ENCODE assay signal across 27 cellular contexts in genomic region chr9:84107995-84108394, GRCh38.
"Had no signal": no experiment of that assay in that cellular context is flagged by ENCODE, and none has a peak within 500 bp of the region (broad histone marks: within the 10 kb centered on the region; RNA-seq: fewer than 3 reads in every experiment).

No MANE protein-coding gene starts in this region.

- ATAC-seq: esophagus mucosa; gastrocnemius medialis; left lobe of liver; naive thymus-derived CD4-positive, alpha-beta T cell; psoas muscle; right cardiac atrium; stimulated activated memory B cell treated with anti-CD40 and anti-IgM and Interleukin-4, amounts not matched to agents 10 μg/mL and 1 μg/mL and 100 μg/mL, for 72 hours; stimulated activated naive CD8-positive, alpha-beta T cell treated with anti-CD3 and anti-CD28 coated beads, Interleukin-15, Interleukin-2, amounts not matched to agents 100 U/mL and 50 U/mL, for 24 hours had no signal

- H3K4me1 Mint-ChIP-seq: endodermal cell; memory B cell; stimulated activated memory B cell treated with anti-CD40 and anti-IgM and Interleukin-4, amounts not matched to agents 10 μg/mL and 1 μg/mL and 100 μg/mL, for 72 hours had no signal

- H3K9me3 ChIP-seq: gastrocnemius medialis, ovary, psoas muscle, sigmoid colon, testis, tibial artery had no signal

- H3K27me3 ChIP-seq: ovary, testis had no signal

- H3K36me3 Mint-ChIP-seq: memory B cell; mesothelial cell of epicardium; naive thymus-derived CD4-positive, alpha-beta T cell; stimulated activated memory B cell treated with anti-CD40 and anti-IgM and Interleukin-4, amounts not matched to agents 10 μg/mL and 1 μg/mL and 100 μg/mL, for 72 hours; type B pancreatic cell had no signal

- H3K4me3 ChIP-seq: gastrocnemius medialis, lung, ovary, psoas muscle, sigmoid colon, spleen, testis, tibial artery had no signal

- H3K9me3 Mint-ChIP-seq: dendritic cell treated with granulocyte-macrophage colony-stimulating factor and Interleukin-4, amounts not matched to agents 40 ng/mL and 50 ng/mL, for 4 days had no signal

- H3K36me3 ChIP-seq: gastrocnemius medialis, ovary, sigmoid colon, spleen, tibial artery had no signal

- H3K27ac ChIP-seq: epithelial cell of prostate, gastrocnemius medialis, ovary, psoas muscle, sigmoid colon, spleen, testis, tibial artery had no signal

- DNase-seq: effector CD8-positive, alpha-beta T cell; endodermal cell; foreskin fibroblast; gastrocnemius medialis; head of caudate nucleus; naive thymus-derived CD4-positive, alpha-beta T cell; occipital lobe; ovary; posterior cingulate gyrus; psoas muscle; right cardiac atrium; sigmoid colon; spleen; stimulated activated CD4-positive, alpha-beta T cell treated with anti-CD3 and anti-CD28 coated beads, Interleukin-4, amount 100 ng/mL, for 4 hours; stimulated activated naive CD8-positive, alpha-beta T cell treated with anti-CD3 and anti-CD28 coated beads, Interleukin-15, Interleukin-2, amounts not matched to agents 100 U/mL and 50 U/mL, for 24 hours; substantia nigra; testis; tibial artery had no signal

- H3K27ac Mint-ChIP-seq: dendritic cell treated with granulocyte-macrophage colony-stimulating factor and Interleukin-4, amounts not matched to agents 40 ng/mL and 50 ng/mL, for 4 days; endodermal cell; memory B cell; mesothelial cell of epicardium; naive thymus-derived CD4-positive, alpha-beta T cell; stimulated activated memory B cell treated with anti-CD40 and anti-IgM and Interleukin-4, amounts not matched to agents 10 μg/mL and 1 μg/mL and 100 μg/mL, for 72 hours; type B pancreatic cell had no signal

- H3K4me1 ChIP-seq: gastrocnemius medialis, sigmoid colon, testis, tibial artery had no signal

- H3K4me3 Mint-ChIP-seq: dendritic cell treated with granulocyte-macrophage colony-stimulating factor and Interleukin-4, amounts not matched to agents 40 ng/mL and 50 ng/mL, for 4 days; endodermal cell; memory B cell; mesothelial cell of epicardium; stimulated activated memory B cell treated with anti-CD40 and anti-IgM and Interleukin-4, amounts not matched to agents 10 μg/mL and 1 μg/mL and 100 μg/mL, for 72 hours; type B pancreatic cell had no signal
